16 cellular contexts compared by ENCODE assay signal in the genomic region with DNA sequence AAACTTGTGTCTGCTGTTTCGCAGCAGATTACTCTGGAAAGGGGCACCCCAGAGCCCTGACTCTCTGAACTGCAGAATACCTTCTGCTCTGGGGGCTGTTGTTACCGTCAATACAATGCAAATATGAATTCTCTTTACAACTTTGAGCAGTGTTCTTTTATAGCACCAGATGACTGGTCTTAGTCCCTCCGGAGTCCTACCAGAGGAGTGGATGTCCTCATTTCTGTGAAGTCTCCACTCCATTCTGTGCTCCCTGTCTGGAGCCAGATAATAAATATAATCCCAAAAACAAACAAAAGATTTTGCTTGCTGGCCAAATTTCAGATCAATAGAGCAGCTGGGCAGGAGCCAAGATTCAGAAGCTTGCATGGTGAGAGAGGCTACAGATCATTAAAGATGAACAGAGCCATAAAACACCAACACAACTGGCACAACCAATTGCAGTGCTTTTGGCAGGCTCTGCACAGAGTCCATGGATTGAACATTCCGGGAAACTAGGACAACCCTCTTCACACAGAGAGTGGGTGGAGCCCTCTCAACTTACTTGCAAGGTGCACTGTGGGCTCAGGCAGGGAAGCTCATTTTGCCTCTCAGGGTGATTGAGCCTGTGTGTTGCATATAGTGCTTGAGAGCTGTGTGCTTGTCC.
DNase-seq lines count a peak whose midpoint lies in the region; FAIRE-seq and TF ChIP-seq lines count a peak whose summit lies in the region.
"Had no signal": no experiment of that assay in that cellular context is flagged by ENCODE, and none has a peak within 500 bp of the region (broad histone marks: within the 10 kb centered on the region; RNA-seq: fewer than 3 reads in every experiment).

No MANE protein-coding gene starts in this region.

- peaks cover 21% of the 10 kb centered on the region for H3K9me3 Mint-ChIP-seq in progenitor cell of endocrine pancreas (ENCODE audit: low read depth)
- H3K9me3 Mint-ChIP-seq: activated CD8-positive, alpha-beta T cell treated with anti-CD3 and anti-CD28 coated beads for 36 hours; activated naive CD8-positive, alpha-beta T cell treated with anti-CD3 and anti-CD28 coated beads for 36 hours; stimulated activated naive B cell treated with anti-CD40 and anti-IgM and Interleukin-4, amounts not matched to agents 10 μg/mL and 1 μg/mL and 100 μg/mL, for 72 hours; T-cell had no signal

- peak; percentile 36 for FAIRE-seq in H54 (lab: Jason Lieb, UNC)
- FAIRE-seq: colon, kidney had no signal

- peak overlapping the region; percentile 49 for H3K27ac Mint-ChIP-seq in progenitor cell of endocrine pancreas
- H3K27ac Mint-ChIP-seq: activated CD8-positive, alpha-beta T cell treated with anti-CD3 and anti-CD28 coated beads for 36 hours; activated naive CD8-positive, alpha-beta T cell treated with anti-CD3 and anti-CD28 coated beads for 36 hours; stimulated activated naive B cell treated with anti-CD40 and anti-IgM and Interleukin-4, amounts not matched to agents 10 μg/mL and 1 μg/mL and 100 μg/mL, for 72 hours; T-cell had no signal

- H3K36me3 Mint-ChIP-seq in progenitor cell of endocrine pancreas (ENCODE audit: insufficient read depth): peaks cover 2% of the 10 kb centered on the region
- H3K36me3 Mint-ChIP-seq: activated naive CD8-positive, alpha-beta T cell treated with anti-CD3 and anti-CD28 coated beads for 36 hours; stimulated activated naive B cell treated with anti-CD40 and anti-IgM and Interleukin-4, amounts not matched to agents 10 μg/mL and 1 μg/mL and 100 μg/mL, for 72 hours; T-cell had no signal

- no peak for TF ChIP-seq POLR2A in H54 (IDR thresholded peaks at IDR 0.05; ENCODE audit: low read depth, low read length)

- H3K4me1 Mint-ChIP-seq in progenitor cell of endocrine pancreas (ENCODE audit: low read depth): peaks cover 41% of the 10 kb centered on the region
- H3K4me1 Mint-ChIP-seq: activated naive CD8-positive, alpha-beta T cell treated with anti-CD3 and anti-CD28 coated beads for 36 hours; T-cell had no signal

- TF ChIP-seq CTCF in progenitor cell of endocrine pancreas (IDR thresholded peaks at IDR 0.05; ENCODE audit: unreplicated experiment): no peak

- H3K4me3 Mint-ChIP-seq in progenitor cell of endocrine pancreas (ENCODE audit: low read depth): no peak overlapping the region
- H3K4me3 Mint-ChIP-seq: activated CD8-positive, alpha-beta T cell treated with anti-CD3 and anti-CD28 coated beads for 36 hours; activated naive CD8-positive, alpha-beta T cell treated with anti-CD3 and anti-CD28 coated beads for 36 hours; stimulated activated naive B cell treated with anti-CD40 and anti-IgM and Interleukin-4, amounts not matched to agents 10 μg/mL and 1 μg/mL and 100 μg/mL, for 72 hours; T-cell had no signal

- no peaks in the 10 kb centered on the region for H3K27me3 Mint-ChIP-seq in progenitor cell of endocrine pancreas
- H3K27me3 Mint-ChIP-seq: activated CD8-positive, alpha-beta T cell treated with anti-CD3 and anti-CD28 coated beads for 36 hours; activated naive CD8-positive, alpha-beta T cell treated with anti-CD3 and anti-CD28 coated beads for 36 hours; stimulated activated naive B cell treated with anti-CD40 and anti-IgM and Interleukin-4, amounts not matched to agents 10 μg/mL and 1 μg/mL and 100 μg/mL, for 72 hours; T-cell had no signal

- DNase-seq in H54 (ENCODE audit: insufficient read length, low spot score) (no peak), NCI-H2029 treated with DMSO at 0.1 percent for 48 hours (lab: John Stamatoyannopoulos, UW) (peak; percentile 99), UCSD-AML1 (lab: John Stamatoyannopoulos, UW; ENCODE audit: unreplicated experiment) (peak; percentile 3), progenitor cell of endocrine pancreas (ENCODE audit: low spot score, unreplicated experiment) (no peak), epidermal melanocyte (ENCODE audit: insufficient read length, low spot score) (no peak), occipital lobe (lab: John Stamatoyannopoulos, UW) (no peak), OCI-M1 (lab: John Stamatoyannopoulos, UW) (no peak)
- no peak for DNase-seq in activated CD8-positive, alpha-beta memory T cell treated with anti-CD3 and anti-CD28 coated beads, Interleukin-2, amount 50 U/mL, for 48 hours
- DNase-seq: activated CD8-positive, alpha-beta T cell treated with anti-CD3 and anti-CD28 coated beads for 36 hours; activated naive CD8-positive, alpha-beta T cell treated with anti-CD3 and anti-CD28 coated beads for 36 hours; kidney; NK-92 treated with Interleukin-12 subunit alpha and Interleukin-12 subunit beta, amount 100 ng/mL, for 24 hours; stimulated activated CD4-positive, alpha-beta T cell treated with anti-CD3 and anti-CD28 coated beads, Interleukin-1b, Interleukin-23, amount 100 ng/mL, for 48 hours; stimulated activated naive B cell treated with anti-CD40 and anti-IgM and Interleukin-4, amounts not matched to agents 10 μg/mL and 1 μg/mL and 100 μg/mL, for 72 hours; T-cell had no signal

Comparison
In these comparisons a context has a peak if more than half of its experiments do, and no peak if none do; other contexts are left out.
1. DNase-seq: peak in NCI-H2029 treated with DMSO at 0.1 percent for 48 hours (single experiment) and UCSD-AML1 (single experiment); none in H54 (single experiment), progenitor cell of endocrine pancreas (single experiment), epidermal melanocyte (single experiment), occipital lobe (single experiment), OCI-M1 (single experiment) and activated CD8-positive, alpha-beta memory T cell treated with anti-CD3 and anti-CD28 coated beads, Interleukin-2, amount 50 U/mL, for 48 hours (single experiment).